8 cellular contexts compared by ENCODE assay signal in genomic region chr11:60841797-60842687, GRCh38. TPM values are rescaled to one million over a fixed set of nuclear protein-coding genes. Genes with fewer than 3 reads are reported as not detected.
DNase-seq lines count a peak whose midpoint lies in the region; ATAC-seq and TF ChIP-seq lines count a peak whose summit lies in the region.

Gene CCDC86 (plus strand): TSS chr11:60842113. CDS start chr11:60842125, 12 bp downstream.

- TF ChIP-seq CTCF in IMR-90 (conservative IDR thresholded peaks at IDR 0.05; ENCODE audit: low read depth, low read length), result no peak
- TF ChIP-seq CTCF in PC-9 (conservative IDR thresholded peaks at IDR 0.05), result no peak

- peak within 1 kb of the TSS; percentile 97 for H3K27ac Mint-ChIP-seq in activated T-cell treated with anti-CD3 and anti-CD28 coated beads, Interleukin-2, amount 50 U/mL, for 24 hours

- H3K4me1 Mint-ChIP-seq in activated T-cell treated with anti-CD3 and anti-CD28 coated beads, Interleukin-2, amount 50 U/mL, for 24 hours (ENCODE audit: low read depth), result peaks cover 43% of the 10 kb centered on the region

- peak within 1 kb of the TSS; percentile 71 for H2AK5ac ChIP-seq in IMR-90 (ENCODE audit: low read depth, low read length)

- peak within 1 kb of the TSS; percentile 76 for H3K4ac ChIP-seq in IMR-90 (ENCODE audit: low read depth, low read length)

- peaks cover 11% of the 10 kb centered on the region for H3K9me1 ChIP-seq in IMR-90 (ENCODE audit: insufficient read depth, low read length)

- H3K23ac ChIP-seq in IMR-90 (ENCODE audit: low read depth, low read length), result peak within 1 kb of the TSS; percentile 41; the same call in 1 of the 2 replicates

- H3K14ac ChIP-seq in IMR-90 (replicated peaks; ENCODE audit: low read depth, low read length), result peak within 1 kb of the TSS; percentile 53

- H4K5ac ChIP-seq in IMR-90 (ENCODE audit: low read depth, low read length), result peak within 1 kb of the TSS; percentile 90

- peaks cover 37% of the 10 kb centered on the region for H3K79me2 ChIP-seq in PC-9 (ENCODE audit: low read depth)

- 1% methylated on average over 24 of the region's 57 CpGs; no CpG with 5 or more reads in 1 of the 2 experiments for WGBS in IMR-90 (ENCODE audit: extremely low coverage in 2 of 2, insufficient read length in 1 of 2), 2 experiments

- H3K18ac ChIP-seq in IMR-90 (ENCODE audit: low read depth, low read length), result peak within 1 kb of the TSS; percentile 83

- peak within 1 kb of the TSS; percentile 82 to 95 for H4K8ac ChIP-seq in IMR-90 (ENCODE audit: low read depth in 2 of 2, low read length in 2 of 2)

- DNase-seq in DMS114 treated with DMSO at 0.1 percent for 48 hours (lab: John Stamatoyannopoulos, UW; ENCODE audit: unreplicated experiment) (peak; percentile 84), IMR-90 (peak; percentile 94), PC-9 (peak; percentile 83 to 96), erythroblast (lab: John Stamatoyannopoulos, UW) (peak; percentile 97 to 98), mucosa of gallbladder (ENCODE audit: low spot score) (peak; percentile 96)
- peak; percentile 100 for DNase-seq in activated T-cell treated with anti-CD3 and anti-CD28 coated beads, Interleukin-2, amount 50 U/mL, for 24 hours
- peak; percentile 97 for DNase-seq in stimulated activated CD8-positive, alpha-beta memory T cell treated with anti-CD3 and anti-CD28 coated beads, Interleukin-4, amount 100 ng/mL, for 24 hours (ENCODE audit: low read depth)

- H3K4me1 ChIP-seq in IMR-90 (ENCODE audit: control insufficient read depth, insufficient read depth, low read length) (peaks cover 25% of the 10 kb centered on the region), PC-9 (replicated peaks; ENCODE audit: insufficient read depth) (peaks cover 18% of the 10 kb centered on the region)

- in situ Hi-C loops in IMR-90 (cut with MboI; ENCODE audit: low sequenced_read_pairs), result no loop called here

- peak within 1 kb of the TSS; percentile 23; the same call in 1 of the 2 replicates for H2BK20ac ChIP-seq in IMR-90 (ENCODE audit: low read depth, low read length)

- H2BK120ac ChIP-seq in IMR-90 (ENCODE audit: low read depth, low read length), result peak within 1 kb of the TSS; percentile 80

- peak within 1 kb of the TSS; percentile 68 for H2BK5ac ChIP-seq in IMR-90 (ENCODE audit: low read depth, low read length, poor library complexity, severe bottlenecking)

- H3K4me2 ChIP-seq in IMR-90 (ENCODE audit: low read depth, low read length) (peak within 1 kb of the TSS; percentile 75), PC-9 (peak within 1 kb of the TSS; percentile 98)

- POLR2A ChIA-PET in IMR-90 (lab: Charles Lee; ENCODE audit: unreplicated experiment) (no interaction called here), PC-9 (lab: Charles Lee; ENCODE audit: unreplicated experiment) (interaction anchor here (0.7 kb wide), 1 partner anchor 64 kb away, joined by 3 read pairs; the partner anchor contains the start of gene PRPF19)

- BruUV-seq in IMR-90 (replicated peaks; lab: Mats Ljungman, UMichigan) (no TSS peak), PC-9 (replicated peaks; lab: Mats Ljungman, UMichigan) (no TSS peak)

- no peak for TF ChIP-seq RAD21 in IMR-90 (IDR thresholded peaks at IDR 0.05; ENCODE audit: low read length)

- H3K79me1 ChIP-seq in IMR-90 (ENCODE audit: low read depth in 1 of 2, low read length in 2 of 2), result peaks cover 19 to 48% of the 10 kb centered on the region in 2 experiments

- H3K4me3 ChIP-seq in IMR-90 (ENCODE audit: insufficient read depth, low read depth, low read length) (peak within 1 kb of the TSS; percentile 69), PC-9 (peak within 1 kb of the TSS; percentile 91)

- peak within 1 kb of the TSS; percentile 31; the same call in 1 of the 3 replicates for H2BK15ac ChIP-seq in IMR-90 (ENCODE audit: low read depth, low read length)

- peaks cover 52% of the 10 kb centered on the region for H3K36me3 Mint-ChIP-seq in activated T-cell treated with anti-CD3 and anti-CD28 coated beads, Interleukin-2, amount 50 U/mL, for 24 hours (ENCODE audit: low read depth)

- 0 out of 2 replicates have a peak, but pooled peaks cover 12% of the 10 kb centered on the region for H4K20me1 ChIP-seq in IMR-90 (ENCODE audit: insufficient read depth, low read length)
- H4K20me1 ChIP-seq in PC-9 (ENCODE audit: insufficient read depth), result peaks cover 11% of the 10 kb centered on the region; the same call in 1 of the 2 replicates

- dilution Hi-C loops in IMR-90 (cut with HindIII; ENCODE audit: low sequenced_read_pairs, unreplicated experiment), result no loop called here

- peaks cover 9% of the 10 kb centered on the region for H3K27me3 ChIP-seq in IMR-90 (ENCODE audit: control insufficient read depth, insufficient read depth, low read length)
- no peaks in the 10 kb centered on the region for H3K27me3 ChIP-seq in PC-9 (ENCODE audit: insufficient read depth, low read depth)

- H3K9me3 Mint-ChIP-seq in activated T-cell treated with anti-CD3 and anti-CD28 coated beads, Interleukin-2, amount 50 U/mL, for 24 hours, result no peaks in the 10 kb centered on the region

- ATAC-seq in GM21528 (IDR thresholded peaks at IDR 0.05; ENCODE audit: low FRiP score, unreplicated experiment) (peak; percentile 65), IMR-90 (ENCODE audit: low read depth) (peak; percentile 90)

- H3K27me3 Mint-ChIP-seq in activated T-cell treated with anti-CD3 and anti-CD28 coated beads, Interleukin-2, amount 50 U/mL, for 24 hours, result no peaks in the 10 kb centered on the region

- H3K9ac ChIP-seq in IMR-90 (ENCODE audit: low read depth, low read length), result peak within 1 kb of the TSS; percentile 70

- peak within 1 kb of the TSS; percentile 97 for H2AK9ac ChIP-seq in IMR-90 (replicated peaks; ENCODE audit: low read depth, low read length, poor library complexity)

- no peaks in the 10 kb centered on the region for H3K9me2 ChIP-seq in PC-9 (ENCODE audit: insufficient read depth)

- H3K56ac ChIP-seq in IMR-90 (ENCODE audit: extremely low read depth, insufficient read depth, low read length), result peak within 1 kb of the TSS; percentile 38; the same call in 1 of the 2 replicates

- H3K9me3 ChIP-seq in IMR-90 (ENCODE audit: control insufficient read depth, insufficient read depth, low read length) (no peaks in the 10 kb centered on the region), PC-9 (ENCODE audit: insufficient read depth, low read depth) (no peaks in the 10 kb centered on the region)

- CTCF ChIA-PET in IMR-90 (lab: Yijun Ruan, JAX), result interaction anchor here (1.4 to 1.9 kb wide), 2 partner anchors 11 to 45 kb away, joined by 3 to 9 read pairs; no protein-coding TSS in a partner anchor
- CTCF ChIA-PET in PC-9 (lab: Charles Lee), result no interaction called here

- H3K36me3 ChIP-seq in IMR-90 (ENCODE audit: control insufficient read depth, insufficient read depth, low read length), result peaks cover 2% of the 10 kb centered on the region
- H3K36me3 ChIP-seq in PC-9 (ENCODE audit: low read depth), result peaks cover 4% of the 10 kb centered on the region; the same call in 1 of the 2 replicates

- H2AFZ ChIP-seq in IMR-90 (replicated peaks; ENCODE audit: low read length, poor library complexity), result peak within 1 kb of the TSS; percentile 98
- peak within 1 kb of the TSS; percentile 94 for H2AFZ ChIP-seq in PC-9

- H3K27ac ChIP-seq in IMR-90 (ENCODE audit: insufficient read depth, low read length), result peak within 1 kb of the TSS; percentile 64
- H3K27ac ChIP-seq in PC-9, result peak within 1 kb of the TSS; percentile 52

- H3F3A ChIP-seq in PC-9 (ENCODE audit: insufficient read depth, low read depth), result no peaks in the 10 kb centered on the region; the same call in 1 of the 2 replicates

- intact Hi-C loops in IMR-90 (cut with micrococcal nuclease), result no loop called here
- intact Hi-C loops in PC-9 (cut with micrococcal nuclease; ENCODE audit: unreplicated experiment), result loop anchor here (1.0 kb wide), 1 partner anchor 64 kb away; the partner anchor contains the start of gene PRPF19

- peak within 1 kb of the TSS; percentile 63 for H4K91ac ChIP-seq in IMR-90 (ENCODE audit: insufficient read depth, low read depth, low read length)

- H3K4me3 Mint-ChIP-seq in activated T-cell treated with anti-CD3 and anti-CD28 coated beads, Interleukin-2, amount 50 U/mL, for 24 hours, result peak within 1 kb of the TSS; percentile 95

- TF ChIP-seq POLR2A in IMR-90 (IDR thresholded peaks at IDR 0.05; ENCODE audit: low read depth, low read length) (peak; percentile 60; the same call in 1 of the 2 replicates), erythroblast (IDR thresholded peaks at IDR 0.05; ENCODE audit: low read length) (peak; percentile 48)

TF ChIP-seq in IMR-90, 13 proteins besides CTCF, POLR2A, EP300 and RAD21:
- TF ChIP-seq SMC3 (IDR thresholded peaks at IDR 0.05; ENCODE audit: low read depth, low read length) (no peak), MXI1 (IDR thresholded peaks at IDR 0.05; ENCODE audit: borderline replicate concordance, low read depth, low read length) (peak; percentile 100), NFE2L2 (IDR thresholded peaks at IDR 0.05; ENCODE audit: low read depth, low read length) (0 out of 2 replicates have a peak, but pooled peaks have one; percentile 19), BHLHE40 (IDR thresholded peaks at IDR 0.05; ENCODE audit: low read depth, low read length) (peak; percentile 100), USF2 (IDR thresholded peaks at IDR 0.05; ENCODE audit: low read depth, low read length) (peak; percentile 85), FOS (IDR thresholded peaks at IDR 0.05; ENCODE audit: low read depth, low read length) (peak; percentile 47; the same call in 1 of the 2 replicates), CHD1 (IDR thresholded peaks at IDR 0.05; ENCODE audit: low read depth, low read length) (no peak), RFX5 (IDR thresholded peaks at IDR 0.05; ENCODE audit: low read depth, low read length) (no peak), CEBPB (IDR thresholded peaks at IDR 0.05; ENCODE audit: low read depth, low read length) (0 out of 2 replicates have a peak, but pooled peaks have one; percentile 10), MAZ (IDR thresholded peaks at IDR 0.05; ENCODE audit: borderline replicate concordance, low read depth, low read length) (peak; percentile 100)

RNA-seq across cellular contexts. Expression of gene CCDC86, which starts in this region (rescaled TPM):
- total RNA-seq in IMR-90 (2012; rRNA removed), result 9.5 and 10.3 TPM in 2 replicates
- polyA plus RNA-seq in IMR-90 (2012; rRNA removed), result 34.0 and 38.7 TPM in 2 replicates
- 25.1 and 28.9 TPM in 2 replicates for polyA plus RNA-seq in IMR-90 (2012; cell fraction: cytosol; rRNA removed)
- 14.4 and 29.6 TPM in 2 replicates for polyA plus RNA-seq in IMR-90 (2012; cell fraction: nucleus; rRNA removed; ENCODE audit: low replicate concordance)
- 34.8 and 35.6 TPM in 2 replicates for total RNA-seq in PC-9 (2021)
- 13.0 TPM for total RNA-seq in mucosa of gallbladder

Comparison
In these comparisons a context has a peak if more than half of its experiments do, and no peak if none do; other contexts are left out.
1. Peak in every context shown above with its lines: DNase-seq, ATAC-seq, H3K4me3 ChIP-seq and H3K27ac ChIP-seq.